14 cellular contexts compared by ENCODE assay signal in genomic region chr4:185504098-185505047, GRCh38. TPM values are rescaled to one million over a fixed set of nuclear protein-coding genes. Genes with fewer than 3 reads are reported as not detected.
DNase-seq lines count a peak whose midpoint lies in the region; ATAC-seq and TF ChIP-seq lines count a peak whose summit lies in the region.
"Had no signal": no experiment of that assay in that cellular context is flagged by ENCODE, and none has a peak within 500 bp of the region (broad histone marks: within the 10 kb centered on the region; RNA-seq: fewer than 3 reads in every experiment).

No MANE protein-coding gene starts in this region.

- in situ Hi-C loops in G401 (cut with HindIII; ENCODE audit: low sequenced_read_pairs): no loop called here

- peak; percentile 54 for DNase-seq in AG08396 (ENCODE audit: low spot score)
- DNase-seq in NCI-H526 treated with DMSO at 0.1 percent for 48 hours (lab: John Stamatoyannopoulos, UW): peak; percentile 10
- peak; percentile 45 to 59 for DNase-seq in foreskin fibroblast
- peak; percentile 75 to 83 (median 80) for DNase-seq in ovary
- no peak for DNase-seq in COLO829 (ENCODE audit: low spot score)
- DNase-seq in G401 (ENCODE audit: low spot score): no peak
- DNase-seq in NCI-H1436 treated with DMSO at 0.1 percent for 48 hours (lab: John Stamatoyannopoulos, UW): no peak
- DNase-seq: activated T-cell treated with anti-CD3 and anti-CD28 coated beads, Interleukin-2, amount 50 U/mL, for 72 hours; AML-193; erythroblast; SK-N-SH had no signal

- peaks cover 2% of the 10 kb centered on the region for H3K4me1 ChIP-seq in ovary (ENCODE audit: insufficient read depth)
- H3K4me1 ChIP-seq: neural progenitor cell had no signal

- intact Hi-C loops in ovary (cut with DNase I): no loop called here

- H3K27ac ChIP-seq in ovary: peak overlapping the region in 1 of 2 donors; percentile 65
- H3K27ac ChIP-seq: neural progenitor cell had no signal

- no peaks in the 10 kb centered on the region for H3K27me3 ChIP-seq in ovary
- H3K27me3 ChIP-seq: neural progenitor cell had no signal

- TF ChIP-seq CTCF in foreskin fibroblast (IDR thresholded peaks at IDR 0.05; ENCODE audit: low read depth, low read length) (no peak), ovary (IDR thresholded peaks at IDR 0.05) (no peak)

- no peaks in the 10 kb centered on the region for H3K9me3 ChIP-seq in ovary
- H3K9me3 ChIP-seq: SK-N-SH had no signal

- peak; percentile 70 for TF ChIP-seq EP300 in ovary (IDR thresholded peaks at IDR 0.05)

- TF ChIP-seq POLR2A in ovary (IDR thresholded peaks at IDR 0.05): no peak

- 12 to 37% (median 16%) methylated on average over 21 of the region's 21 CpGs for WGBS in ovary, 3 donors

- H3K4me3 ChIP-seq in foreskin fibroblast (ENCODE audit: low read depth in 1 of 2, low read length in 2 of 2) (peak overlapping the region; percentile 52 to 54), ovary (no peak overlapping the region)
- H3K4me3 ChIP-seq: neural progenitor cell had no signal

- no peaks in the 10 kb centered on the region for H3K36me3 ChIP-seq in ovary
- H3K36me3 ChIP-seq: neural progenitor cell had no signal

- ATAC-seq in GM19351 (IDR thresholded peaks at IDR 0.05; ENCODE audit: unreplicated experiment): no peak
- ATAC-seq: activated T-cell treated with anti-CD3 and anti-CD28 coated beads, Interleukin-2, amount 50 U/mL, for 72 hours; stimulated activated effector memory CD8-positive, alpha-beta T cell treated with anti-CD3 and anti-CD28 coated beads, Interleukin-12 subunit alpha, Interleukin-12 subunit beta, amount 100 ng/mL, for 72 hours had no signal

RNA-seq across cellular contexts. Expression of gene PDLIM3, which starts 30.9 kb away (rescaled TPM):
- total RNA-seq in ovary: 100 to 1,000 TPM in 3 of 7 donors, 10 to 100 TPM in 4; 40.9 to 220 (median 78.7) TPM
- 100 to 1,000 TPM in 1 of 2 donors, 10 to 100 TPM in 1; 49.5 to 146 TPM for polyA plus RNA-seq in ovary
- total RNA-seq in G401 (2014; rRNA removed; shearing (Covaris generic)): 9.5 and 15.7 TPM in 2 replicates

RNA-seq across cellular contexts. Expression of gene CCDC110, which starts 32.8 kb away (rescaled TPM):
- total RNA-seq in ovary: 1 to 10 TPM; 2.8 to 6.4 (median 3.3) TPM
- polyA plus RNA-seq in ovary: 1 to 10 TPM; 1.8 to 2.7 TPM
- 0.43 and 0.98 TPM in 2 replicates for total RNA-seq in G401 (2014; rRNA removed; shearing (Covaris generic))

Comparison
In these comparisons a context has a peak if more than half of its experiments do, and no peak if none do; other contexts are left out.
1. DNase-seq: peak in AG08396 (single experiment), NCI-H526 treated with DMSO at 0.1 percent for 48 hours (single experiment), foreskin fibroblast (2 of 2) and ovary (5 of 5); none in COLO829 (single experiment), G401 (single experiment) and NCI-H1436 treated with DMSO at 0.1 percent for 48 hours (single experiment).